ENCODE assay signal across 27 cellular contexts in the genomic region with DNA sequence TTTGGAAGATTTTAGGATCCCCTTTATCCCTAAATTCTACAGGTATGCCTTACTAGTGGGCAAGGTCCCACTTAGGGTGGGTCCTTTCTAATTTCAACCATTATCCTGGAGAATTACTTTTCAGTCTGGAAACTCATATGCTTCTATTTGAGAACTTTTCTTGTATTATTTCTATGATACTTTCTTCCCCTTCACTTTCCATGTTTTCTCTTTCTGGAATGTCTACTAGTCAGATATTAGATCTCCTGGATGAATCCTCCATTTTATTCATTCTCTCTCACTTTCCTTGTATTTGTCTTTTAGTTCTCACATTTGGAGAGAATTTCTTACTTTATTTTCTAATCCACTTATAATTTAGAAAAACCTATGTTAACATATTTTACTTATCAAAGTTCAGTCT.
"Had no signal": no experiment of that assay in that cellular context is flagged by ENCODE, and none has a peak within 500 bp of the region (broad histone marks: within the 10 kb centered on the region; RNA-seq: fewer than 3 reads in every experiment).

No MANE protein-coding gene starts in this region.

- H3K4me3 ChIP-seq: colonic mucosa, coronary artery, dorsolateral prefrontal cortex, esophagus muscularis mucosa, esophagus squamous epithelium, gastrocnemius medialis, gastroesophageal sphincter, heart left ventricle, heart right ventricle had no signal

- H3K9me3 ChIP-seq: colonic mucosa, esophagus muscularis mucosa, gastrocnemius medialis had no signal

- DNase-seq: colonic mucosa; cortex of kidney; dermis blood vessel endothelial cell; dorsolateral prefrontal cortex; effector CD4-positive, alpha-beta T cell; effector CD8-positive, alpha-beta T cell; effector memory CD4-positive, alpha-beta T cell; effector memory CD8-positive, alpha-beta T cell; endodermal cell; erythroblast; esophagus squamous epithelium; foreskin fibroblast; foreskin keratinocyte; foreskin melanocyte; gastrocnemius medialis; glutamatergic neuron; head of caudate nucleus; heart left ventricle; heart right ventricle had no signal

- H3K36me3 ChIP-seq: colonic mucosa, esophagus muscularis mucosa, esophagus squamous epithelium, gastrocnemius medialis, gastroesophageal sphincter, heart left ventricle, heart right ventricle had no signal

- H3K27me3 ChIP-seq: colonic mucosa, esophagus muscularis mucosa, esophagus squamous epithelium, foreskin keratinocyte, gastrocnemius medialis, gastroesophageal sphincter, heart left ventricle had no signal

- H3K4me1 ChIP-seq: colonic mucosa, esophagus muscularis mucosa, foreskin keratinocyte, gastrocnemius medialis, gastroesophageal sphincter, heart left ventricle, heart right ventricle had no signal

- FAIRE-seq: colon, endometrium, endothelial cell of umbilical vein, frontal cortex had no signal

- H3K27ac ChIP-seq: colonic mucosa, coronary artery, dorsolateral prefrontal cortex, epithelial cell of prostate, esophagus muscularis mucosa, esophagus squamous epithelium, foreskin keratinocyte, gastrocnemius medialis, gastroesophageal sphincter, heart left ventricle, heart right ventricle had no signal
